22 cellular contexts compared by ENCODE assay signal in genomic region chr17:75831032-75831567, GRCh38. TPM values are rescaled to one million over a fixed set of nuclear protein-coding genes. Genes with fewer than 3 reads are reported as not detected.
DNase-seq lines count a peak whose midpoint lies in the region; ATAC-seq and TF ChIP-seq lines count a peak whose summit lies in the region.
"Had no signal": no experiment of that assay in that cellular context is flagged by ENCODE, and none has a peak within 500 bp of the region (broad histone marks: within the 10 kb centered on the region; RNA-seq: fewer than 3 reads in every experiment).

No MANE protein-coding gene starts in this region.

- POLR2A ChIA-PET in activated CD4-positive, alpha-beta memory T cell treated with anti-CD3 and anti-CD28 coated beads, Interleukin-2, amount 10 ng/mL, durations not matched to agents 7 days and 5 days (lab: Charles Lee) = interaction anchor here (0.8 to 15.1 kb wide), 8 partner anchors 10 to 66 kb away, joined by 3 to 190 read pairs (median 6); partner anchors contain the start of genes GALK1, TRIM65 and UNC13D

- H3K27me3 Mint-ChIP-seq in activated CD4-positive, alpha-beta memory T cell treated with anti-CD3 and anti-CD28 coated beads, Interleukin-2, amount 10 ng/mL, durations not matched to agents 7 days and 5 days = no peaks in the 10 kb centered on the region
- H3K27me3 Mint-ChIP-seq: activated CD4-positive, alpha-beta T cell treated with anti-CD3 and anti-CD28 coated beads, Interleukin-2, amount 10 ng/mL, durations not matched to agents 24 days and 14 days; activated naive CD8-positive, alpha-beta T cell had no signal

- H3K9me3 ChIP-seq in right atrium auricular region = no peaks in the 10 kb centered on the region
- H3K9me3 ChIP-seq: heart right ventricle had no signal

- H3K9me3 Mint-ChIP-seq in activated CD4-positive, alpha-beta memory T cell treated with anti-CD3 and anti-CD28 coated beads, Interleukin-2, amount 10 ng/mL, durations not matched to agents 7 days and 5 days = no peaks in the 10 kb centered on the region
- H3K9me3 Mint-ChIP-seq: activated CD4-positive, alpha-beta T cell treated with anti-CD3 and anti-CD28 coated beads, Interleukin-2, amount 10 ng/mL, durations not matched to agents 24 days and 14 days; neural crest cell had no signal

- ATAC-seq in left ventricle myocardium superior (no peak), left colon (peak; percentile 74), GM21786 (IDR thresholded peaks at IDR 0.05; ENCODE audit: unreplicated experiment) (no peak)
- ATAC-seq: heart right ventricle, Right ventricle myocardium inferior had no signal

- H3K27ac Mint-ChIP-seq in activated CD4-positive, alpha-beta memory T cell treated with anti-CD3 and anti-CD28 coated beads, Interleukin-2, amount 10 ng/mL, durations not matched to agents 7 days and 5 days = peak overlapping the region; percentile 67
- H3K27ac Mint-ChIP-seq: activated CD4-positive, alpha-beta T cell treated with anti-CD3 and anti-CD28 coated beads, Interleukin-2, amount 10 ng/mL, durations not matched to agents 24 days and 14 days; activated naive CD8-positive, alpha-beta T cell; brain had no signal

- H3K4me1 ChIP-seq in right atrium auricular region = peaks cover 0 to 46% of the 10 kb centered on the region in 2 donors

- CTCF ChIA-PET in activated CD4-positive, alpha-beta memory T cell treated with anti-CD3 and anti-CD28 coated beads, Interleukin-2, amount 10 ng/mL, durations not matched to agents 7 days and 5 days (lab: Charles Lee) = interaction anchor here (1.1 to 2.8 kb wide), 8 partner anchors 13 to 77 kb away, joined by 3 to 9 read pairs (median 6); partner anchors contain the start of gene WBP2

- peaks cover 62% of the 10 kb centered on the region for H3K36me3 Mint-ChIP-seq in activated CD4-positive, alpha-beta memory T cell treated with anti-CD3 and anti-CD28 coated beads, Interleukin-2, amount 10 ng/mL, durations not matched to agents 7 days and 5 days (ENCODE audit: low read depth)
- H3K36me3 Mint-ChIP-seq: activated naive CD8-positive, alpha-beta T cell; brain had no signal

- H3K4me3 Mint-ChIP-seq in activated CD4-positive, alpha-beta memory T cell treated with anti-CD3 and anti-CD28 coated beads, Interleukin-2, amount 10 ng/mL, durations not matched to agents 7 days and 5 days = no peak overlapping the region
- H3K4me3 Mint-ChIP-seq: activated CD4-positive, alpha-beta T cell treated with anti-CD3 and anti-CD28 coated beads, Interleukin-2, amount 10 ng/mL, durations not matched to agents 24 days and 14 days; activated naive CD8-positive, alpha-beta T cell; brain; neural crest cell had no signal

- no peak for TF ChIP-seq CTCF in right atrium auricular region (IDR thresholded peaks at IDR 0.05)

- DNase-seq in right atrium auricular region (ENCODE audit: low spot score) (no peak), left ventricle myocardium superior (no peak), left colon (peak; percentile 66 to 75), GM19240 (ENCODE audit: insufficient read length, low spot score) (no peak), iPS-NIHi11 (ENCODE audit: low spot score) (no peak)
- no peak for DNase-seq in activated CD4-positive, alpha-beta memory T cell treated with anti-CD3 and anti-CD28 coated beads, Interleukin-2, amount 10 ng/mL, durations not matched to agents 7 days and 5 days
- no peak for DNase-seq in activated effector memory CD4-positive, alpha-beta T cell treated with anti-CD3 and anti-CD28 coated beads, Interleukin-2, amount 50 U/mL, for 16 hours
- DNase-seq: ACHN; activated CD4-positive, alpha-beta T cell treated with anti-CD3 and anti-CD28 coated beads, Interleukin-2, amount 10 ng/mL, durations not matched to agents 24 days and 14 days; activated T-cell treated with anti-CD3 and anti-CD28 coated beads, Interleukin-2, amount 50 U/mL, for 1 hour; heart right ventricle; NCI-H1105; NCI-H524 treated with DMSO at 0.1 percent for 48 hours; stimulated activated CD4-positive, alpha-beta T cell treated with anti-CD3 and anti-CD28 coated beads, Interleukin-4, amount 100 ng/mL, for 4 hours; SW 1271 had no signal

- no peak overlapping the region for H3K4me3 ChIP-seq in right atrium auricular region
- H3K4me3 ChIP-seq: coronary artery, heart right ventricle had no signal

- peak overlapping the region; percentile 79 for H3K27ac ChIP-seq in right atrium auricular region
- H3K27ac ChIP-seq: C4-2B, coronary artery had no signal

- H3K4me1 Mint-ChIP-seq in activated CD4-positive, alpha-beta memory T cell treated with anti-CD3 and anti-CD28 coated beads, Interleukin-2, amount 10 ng/mL, durations not matched to agents 7 days and 5 days = peaks cover 54% of the 10 kb centered on the region

- no peaks in the 10 kb centered on the region for H3K27me3 ChIP-seq in right atrium auricular region
- H3K27me3 ChIP-seq: heart right ventricle had no signal

- H3K36me3 ChIP-seq in right atrium auricular region = peaks cover 17% of the 10 kb centered on the region

- intact Hi-C loops in left ventricle myocardium superior (cut with micrococcal nuclease) = no loop called here
- intact Hi-C loops in left colon (cut with DNase I, micrococcal nuclease) = no loop called here

RNA-seq across cellular contexts. Expression of gene UNC13D, which starts 13.1 kb away (rescaled TPM):
- total RNA-seq in right atrium auricular region (10 to 100 TPM; 11.1 to 25.9 TPM), left ventricle myocardium superior (8.6 TPM), left colon (10 to 100 TPM; 20.5 to 31.0 TPM)
- 100 to 1,000 TPM; 179 to 190 TPM for total RNA-seq in activated CD4-positive, alpha-beta memory T cell treated with anti-CD3 and anti-CD28 coated beads, Interleukin-2, amount 10 ng/mL, durations not matched to agents 7 days and 5 days

RNA-seq across cellular contexts. Expression of gene WBP2, which starts 24.0 kb away (rescaled TPM):
- total RNA-seq in right atrium auricular region (100 to 1,000 TPM in 1 of 2 donors, 10 to 100 TPM in 1; 100.0 to 163 TPM), left ventricle myocardium superior (152 TPM), left colon (100 to 1,000 TPM in 1 of 2 donors, 10 to 100 TPM in 1; 96.5 to 105 TPM)
- total RNA-seq in activated CD4-positive, alpha-beta memory T cell treated with anti-CD3 and anti-CD28 coated beads, Interleukin-2, amount 10 ng/mL, durations not matched to agents 7 days and 5 days = 100 to 1,000 TPM; 107 to 114 TPM

RNA-seq across cellular contexts. Expression of gene UNK, which starts 46.5 kb away (rescaled TPM):
- 10 to 100 TPM; 18.8 to 25.3 TPM for total RNA-seq in right atrium auricular region
- 14.8 TPM for total RNA-seq in left ventricle myocardium superior
- 10 to 100 TPM; 26.1 TPM for total RNA-seq in activated CD4-positive, alpha-beta memory T cell treated with anti-CD3 and anti-CD28 coated beads, Interleukin-2, amount 10 ng/mL, durations not matched to agents 7 days and 5 days
- total RNA-seq in left colon = 10 to 100 TPM; 18.3 to 21.8 TPM

RNA-seq across cellular contexts. Expression of gene TRIM47, which starts 47.3 kb away (rescaled TPM):
- 10 to 100 TPM; 16.8 to 24.8 TPM for total RNA-seq in right atrium auricular region
- total RNA-seq in left ventricle myocardium superior = 24.4 TPM
- total RNA-seq in activated CD4-positive, alpha-beta memory T cell treated with anti-CD3 and anti-CD28 coated beads, Interleukin-2, amount 10 ng/mL, durations not matched to agents 7 days and 5 days = 10 to 100 TPM; 31.9 to 33.8 TPM
- 10 to 100 TPM; 44.8 to 61.8 TPM for total RNA-seq in left colon

Comparison
In these comparisons a context has a peak if more than half of its experiments do, and no peak if none do; other contexts are left out.
1. DNase-seq: peak in left colon (2 of 2); none in right atrium auricular region (single experiment), left ventricle myocardium superior (single experiment), activated CD4-positive, alpha-beta memory T cell treated with anti-CD3 and anti-CD28 coated beads, Interleukin-2, amount 10 ng/mL, durations not matched to agents 7 days and 5 days (single experiment), GM19240 (single experiment), activated effector memory CD4-positive, alpha-beta T cell treated with anti-CD3 and anti-CD28 coated beads, Interleukin-2, amount 50 U/mL, for 16 hours (single experiment) and iPS-NIHi11 (single experiment).
2. RNA of gene UNC13D, which starts 13.1 kb away (total RNA-seq): 179 to 190 TPM in activated CD4-positive, alpha-beta memory T cell treated with anti-CD3 and anti-CD28 coated beads, Interleukin-2, amount 10 ng/mL, durations not matched to agents 7 days and 5 days; 20.5 to 31.0 TPM in left colon, 11.1 to 25.9 TPM in right atrium auricular region and 8.6 TPM in left ventricle myocardium superior (single experiment); every median in the first group is over 4 times any median in the second.